ENCODE assay signal across 13 cellular contexts in the genomic region with DNA sequence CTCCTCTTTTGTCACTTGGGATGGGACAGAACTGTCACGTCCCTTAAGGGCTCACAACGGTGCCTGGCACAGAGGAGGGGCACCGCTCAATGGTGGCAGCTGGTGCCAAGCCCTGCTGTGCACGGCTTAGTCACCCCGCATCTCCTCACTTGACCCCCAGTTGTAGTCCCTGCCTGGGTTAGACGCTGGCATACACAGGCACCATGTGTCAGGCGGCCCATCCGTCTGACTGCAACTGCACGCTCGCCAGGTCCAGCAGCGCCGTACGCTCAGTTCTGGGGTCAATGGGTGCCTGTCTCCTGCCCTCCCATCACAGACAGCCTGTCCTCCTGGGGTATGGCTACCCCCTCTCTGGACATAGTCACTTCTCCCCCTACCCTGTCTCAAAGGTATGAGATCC. TPM values are rescaled to one million over a fixed set of nuclear protein-coding genes. Genes with fewer than 3 reads are reported as not detected.
DNase-seq lines count a peak whose midpoint lies in the region; TF ChIP-seq lines count a peak whose summit lies in the region.
"Had no signal": no experiment of that assay in that cellular context is flagged by ENCODE, and none has a peak within 500 bp of the region (broad histone marks: within the 10 kb centered on the region; RNA-seq: fewer than 3 reads in every experiment).

No MANE protein-coding gene starts in this region.

- peak overlapping the region; percentile 83 for H3K4me3 Mint-ChIP-seq in activated CD4-positive, alpha-beta T cell treated with anti-CD3 and anti-CD28 coated beads, Interleukin-2, amount 10 ng/mL, durations not matched to agents 24 days and 14 days
- H3K4me3 Mint-ChIP-seq in immature natural killer cell, result peak overlapping the region in 3 of 5 donors; percentile 83 to 89 (median 88)

- no TSS peak for BruUV-seq in OCI-LY7 (replicated peaks; lab: Mats Ljungman, UMichigan)

- CTCF ChIA-PET in OCI-LY7 (lab: Charles Lee; ENCODE audit: unreplicated experiment), result no interaction called here

- peak overlapping the region; percentile 78 for H3K27ac Mint-ChIP-seq in activated CD4-positive, alpha-beta T cell treated with anti-CD3 and anti-CD28 coated beads, Interleukin-2, amount 10 ng/mL, durations not matched to agents 24 days and 14 days
- H3K27ac Mint-ChIP-seq in immature natural killer cell, result peak overlapping the region in 2 of 6 donors; percentile 80 to 85

- no peaks in the 10 kb centered on the region for H3K36me3 ChIP-seq in OCI-LY7 (ENCODE audit: insufficient read depth, low read length)
- H3K36me3 ChIP-seq: Peyer's patch had no signal

- no peaks in the 10 kb centered on the region for H3K79me2 ChIP-seq in OCI-LY7 (ENCODE audit: insufficient read depth, low read depth, low read length)

- no peaks in the 10 kb centered on the region for H3K9me2 ChIP-seq in OCI-LY7 (ENCODE audit: insufficient read depth, low read length)

- no peak overlapping the region for H2AFZ ChIP-seq in OCI-LY7 (ENCODE audit: low read length)

- POLR2A ChIA-PET in OCI-LY7 (lab: Charles Lee), result no interaction called here

- peaks cover 3% of the 10 kb centered on the region for H3K27me3 Mint-ChIP-seq in activated CD4-positive, alpha-beta T cell treated with anti-CD3 and anti-CD28 coated beads, Interleukin-2, amount 10 ng/mL, durations not matched to agents 24 days and 14 days
- H3K27me3 Mint-ChIP-seq in immature natural killer cell (ENCODE audit: low read depth in 3 of 3), result peaks cover 7 to 13% (median 13%) of the 10 kb centered on the region in 3 donors

- H3K27ac ChIP-seq in VCaP (peak overlapping the region; percentile 85), skin epidermis (peak overlapping the region in 13 of 21 experiments; percentile 58 to 98 (median 92)), OCI-LY7 (ENCODE audit: low read depth, low read length, poor library complexity, severe bottlenecking) (no peak overlapping the region)

- no peaks in the 10 kb centered on the region for H4K20me1 ChIP-seq in OCI-LY7 (ENCODE audit: insufficient read depth, low read length)

- peaks cover 20% of the 10 kb centered on the region for H3K4me1 Mint-ChIP-seq in activated CD4-positive, alpha-beta T cell treated with anti-CD3 and anti-CD28 coated beads, Interleukin-2, amount 10 ng/mL, durations not matched to agents 24 days and 14 days
- peaks cover 22 to 30% of the 10 kb centered on the region in 2 donors for H3K4me1 Mint-ChIP-seq in immature natural killer cell

- intact Hi-C loops in activated CD4-positive, alpha-beta T cell treated with anti-CD3 and anti-CD28 coated beads, Interleukin-2, amount 10 ng/mL, durations not matched to agents 24 days and 14 days (cut with micrococcal nuclease), result no loop called here
- intact Hi-C loops in OCI-LY7 (cut with micrococcal nuclease; ENCODE audit: unreplicated experiment), result no loop called here

- no peaks in the 10 kb centered on the region for H3K9me3 ChIP-seq in OCI-LY7 (ENCODE audit: low read length)
- H3K9me3 ChIP-seq: A549, Peyer's patch had no signal

- H3K4me2 ChIP-seq in OCI-LY7 (ENCODE audit: low read length), result no peak overlapping the region

- H3K9me3 Mint-ChIP-seq in activated CD4-positive, alpha-beta T cell treated with anti-CD3 and anti-CD28 coated beads, Interleukin-2, amount 10 ng/mL, durations not matched to agents 24 days and 14 days, result no peaks in the 10 kb centered on the region
- H3K9me3 Mint-ChIP-seq in immature natural killer cell, result no peaks in the 10 kb centered on the region

- TF ChIP-seq CTCF in VCaP (conservative IDR thresholded peaks at IDR 0.05) (no peak), OCI-LY7 (conservative IDR thresholded peaks at IDR 0.05; ENCODE audit: low read length) (no peak)

- H3K4me1 ChIP-seq in OCI-LY7 (ENCODE audit: insufficient read depth, low read length, poor library complexity, severe bottlenecking), result peaks cover 17% of the 10 kb centered on the region

- H3K4me3 ChIP-seq in skin epidermis (no peak overlapping the region), OCI-LY7 (ENCODE audit: low read depth, low read length, poor library complexity, severe bottlenecking) (no peak overlapping the region)
- H3K4me3 ChIP-seq: lung had no signal

- no peak for DNase-seq in activated CD4-positive, alpha-beta T cell treated with anti-CD3 and anti-CD28 coated beads, Interleukin-2, amount 10 ng/mL, durations not matched to agents 24 days and 14 days
- no peak for DNase-seq in activated CD4-positive, alpha-beta T cell treated with anti-CD3 and anti-CD28 coated beads for 4 hours
- DNase-seq in immature natural killer cell (no peak), HUDEP-2 (lab: John Stamatoyannopoulos, UW; ENCODE audit: unreplicated experiment in 76 of 76) (no peak), OCI-LY7 (ENCODE audit: low spot score) (no peak), iPS-NIHi11 (ENCODE audit: low spot score) (no peak)
- DNase-seq: aorta, NCI-H1436 treated with DMSO at 0.1 percent for 48 hours had no signal

- no peaks in the 10 kb centered on the region for H3K36me3 Mint-ChIP-seq in activated CD4-positive, alpha-beta T cell treated with anti-CD3 and anti-CD28 coated beads, Interleukin-2, amount 10 ng/mL, durations not matched to agents 24 days and 14 days (ENCODE audit: low read depth)
- H3K36me3 Mint-ChIP-seq in immature natural killer cell, result no peaks in the 10 kb centered on the region

RNA-seq across cellular contexts. Expression of a gene that starts 1.6 kb away (rescaled TPM):
- total RNA-seq in activated CD4-positive, alpha-beta T cell treated with anti-CD3 and anti-CD28 coated beads, Interleukin-2, amount 10 ng/mL, durations not matched to agents 24 days and 14 days, result 31.5 and 33.9 TPM in 2 replicates
- 1 to 10 TPM; 2.0 to 3.3 (median 2.7) TPM for polyA plus RNA-seq in immature natural killer cell
- total RNA-seq in OCI-LY7 (2014; rRNA removed; shearing (Covaris generic)), result 35.3 and 46.9 TPM in 2 replicates
- total RNA-seq in OCI-LY7 (2022), result 45.4 and 47.3 TPM in 2 replicates

RNA-seq across cellular contexts. Expression of a gene that starts 12.2 kb away (rescaled TPM):
- total RNA-seq in activated CD4-positive, alpha-beta T cell treated with anti-CD3 and anti-CD28 coated beads, Interleukin-2, amount 10 ng/mL, durations not matched to agents 24 days and 14 days, result 42.4 and 46.6 TPM in 2 replicates
- 10 to 100 TPM in 1 of 3 donors, 1 to 10 TPM in 2; 2.9 to 11.0 (median 8.0) TPM for polyA plus RNA-seq in immature natural killer cell
- total RNA-seq in OCI-LY7 (2014; rRNA removed; shearing (Covaris generic)), result 23.7 and 25.5 TPM in 2 replicates
- total RNA-seq in OCI-LY7 (2022), result 26.4 and 27.0 TPM in 2 replicates
